Comparison of ENCODE assay signal across 8 cellular contexts in genomic region chr9:101530076-101530711, GRCh38.
A peak's percentile ranks its signal among the peaks of the same experiment; 100 is the strongest.
DNase-seq lines count a peak whose midpoint lies in the region; ATAC-seq lines count a peak whose summit lies in the region.

No MANE protein-coding gene starts in this region.

- H3K27ac ChIP-seq in effector memory CD4-positive, alpha-beta T cell (ENCODE audit: insufficient read depth, low read length, poor library complexity, severe bottlenecking) = no peak overlapping the region

- H3K4me3 ChIP-seq in effector memory CD4-positive, alpha-beta T cell (ENCODE audit: insufficient read depth, low read depth, low read length, poor library complexity, severe bottlenecking) = no peak overlapping the region

- ATAC-seq in GM19455 (IDR thresholded peaks at IDR 0.05; ENCODE audit: unreplicated experiment) (peak; percentile 41), HG03558 (IDR thresholded peaks at IDR 0.05; ENCODE audit: extremely low read depth, unreplicated experiment) (peak; percentile 38)

- peaks cover 4% of the 10 kb centered on the region for H3K4me1 ChIP-seq in effector memory CD4-positive, alpha-beta T cell (ENCODE audit: control insufficient read depth, insufficient read depth, low read length, poor library complexity, severe bottlenecking)

- peak; percentile 78 for DNase-seq in CMK (ENCODE audit: low read depth)
- DNase-seq in NCI-H82 treated with DMSO at 0.1 percent for 48 hours (lab: John Stamatoyannopoulos, UW; ENCODE audit: unreplicated experiment) = peak; percentile 13
- DNase-seq in activated CD4-positive, alpha-beta T cell treated with anti-CD3 and anti-CD28 coated beads, Interleukin-2, amount 50 U/mL, for 48 hours = peak; percentile 69 to 74
- peak; percentile 35 to 50 (median 49) for DNase-seq in effector memory CD4-positive, alpha-beta T cell
- DNase-seq in middle frontal gyrus (ENCODE audit: extremely low spot score, low spot score) = peak; percentile 69
- DNase-seq in stimulated activated CD8-positive, alpha-beta memory T cell treated with anti-CD3 and anti-CD28 coated beads, Interleukin-7, amount 100 ng/mL, for 1 hour (ENCODE audit: low read depth in 2 of 2) = peak; percentile 37 to 43

- no peaks in the 10 kb centered on the region for H3K9me3 ChIP-seq in effector memory CD4-positive, alpha-beta T cell (ENCODE audit: control insufficient read depth, low read length)

- H3K36me3 ChIP-seq in effector memory CD4-positive, alpha-beta T cell (ENCODE audit: control insufficient read depth, insufficient read depth, low read length) = no peaks in the 10 kb centered on the region

- peaks cover 1% of the 10 kb centered on the region for H3K27me3 ChIP-seq in effector memory CD4-positive, alpha-beta T cell (replicated peaks; ENCODE audit: control insufficient read depth, insufficient read depth, low read length, poor library complexity, severe bottlenecking)

Comparison
In these comparisons a context has a peak if more than half of its experiments do, and no peak if none do; other contexts are left out.
1. DNase-seq: peak in every context shown above with its lines; median percentile 78 in CMK; 72 in activated CD4-positive, alpha-beta T cell treated with anti-CD3 and anti-CD28 coated beads, Interleukin-2, amount 50 U/mL, for 48 hours; 69 in middle frontal gyrus; 49 in effector memory CD4-positive, alpha-beta T cell; 40 in stimulated activated CD8-positive, alpha-beta memory T cell treated with anti-CD3 and anti-CD28 coated beads, Interleukin-7, amount 100 ng/mL, for 1 hour; 13 in NCI-H82 treated with DMSO at 0.1 percent for 48 hours.